Comparison of ENCODE assay signal across 20 cellular contexts in genomic region chr17:39534768-39535405, GRCh38.
A peak's percentile ranks its signal among the peaks of the same experiment; 100 is the strongest.
DNase-seq lines count a peak whose midpoint lies in the region; ATAC-seq, FAIRE-seq and TF ChIP-seq lines count a peak whose summit lies in the region.
"Had no signal": no experiment of that assay in that cellular context is flagged by ENCODE, and none has a peak within 500 bp of the region (broad histone marks: within the 10 kb centered on the region; RNA-seq: fewer than 3 reads in every experiment).

No MANE protein-coding gene starts in this region.

- no peak overlapping the region for H3K9ac ChIP-seq in PC-3 (ENCODE audit: low read length)

- no peaks in the 10 kb centered on the region for H3K9me2 ChIP-seq in PC-3 (replicated peaks; ENCODE audit: low read length)

- peaks cover 15% of the 10 kb centered on the region for H3K36me3 Mint-ChIP-seq in chondrocyte (ENCODE audit: low read depth)

- no TSS peak for BruUV-seq in PC-3 (replicated peaks; lab: Mats Ljungman, UMichigan)

- H3K4me1 ChIP-seq in A549 = no peaks in the 10 kb centered on the region
- peaks cover 21% of the 10 kb centered on the region for H3K4me1 ChIP-seq in PC-3 (ENCODE audit: insufficient read depth, low read length)
- H3K4me1 ChIP-seq in upper lobe of left lung = peaks cover 40 to 71% (median 55%) of the 10 kb centered on the region in 4 donors
- H3K4me1 ChIP-seq: BE2C had no signal

- H3K4me3 ChIP-seq in A549 = no peak overlapping the region
- H3K4me3 ChIP-seq in PC-3 (ENCODE audit: low read length) = no peak overlapping the region
- no peak overlapping the region for H3K4me3 ChIP-seq in upper lobe of left lung
- H3K4me3 ChIP-seq: GM23338 had no signal

- no peaks in the 10 kb centered on the region for H3F3A ChIP-seq in PC-3 (ENCODE audit: low read length, unreplicated experiment)

- H3K27ac ChIP-seq in A549 (no peak overlapping the region), PC-3 (ENCODE audit: low read length) (no peak overlapping the region), upper lobe of left lung (peak overlapping the region in 3 of 4 donors; percentile 27 to 56 (median 38))

- peak overlapping the region; percentile 13 for H3K27ac Mint-ChIP-seq in chondrocyte (ENCODE audit: unreplicated experiment)
- H3K27ac Mint-ChIP-seq: CD4-positive, CD25-positive, alpha-beta regulatory T cell; GM23338 had no signal

- H4K20me1 ChIP-seq in PC-3 (ENCODE audit: low read length) = no peaks in the 10 kb centered on the region

- no peak overlapping the region for H2AFZ ChIP-seq in PC-3 (ENCODE audit: low read length)
- H2AFZ ChIP-seq: GM23338 had no signal

- H3K4me3 Mint-ChIP-seq in chondrocyte (ENCODE audit: unreplicated experiment) = no peak overlapping the region
- H3K4me3 Mint-ChIP-seq: CD4-positive, CD25-positive, alpha-beta regulatory T cell; CD8-positive, alpha-beta memory T cell; GM23338 had no signal

- no peaks in the 10 kb centered on the region for H3K9me3 Mint-ChIP-seq in chondrocyte (ENCODE audit: low read depth)
- H3K9me3 Mint-ChIP-seq: CD8-positive, alpha-beta memory T cell; GM23338 had no signal

- WGBS in A549 (ENCODE audit: missing lambda C conversion rate) = 92% methylated on average over 3 of the region's 3 CpGs
- WGBS in upper lobe of left lung, 2 donors = 87 to 88% methylated on average over 3 of the region's 3 CpGs

- no peak for TF ChIP-seq CTCF in A549 (IDR thresholded peaks at IDR 0.05)
- TF ChIP-seq CTCF in PC-3 (conservative IDR thresholded peaks at IDR 0.05; ENCODE audit: low read depth, low read length) = no peak
- TF ChIP-seq CTCF in chondrocyte (IDR thresholded peaks at IDR 0.05) = no peak
- TF ChIP-seq CTCF in upper lobe of left lung (IDR thresholded peaks at IDR 0.05) = no peak

- H3K36me3 ChIP-seq in PC-3 (ENCODE audit: low read depth, low read length) (peaks cover 2% of the 10 kb centered on the region; the same call in 1 of the 2 replicates), upper lobe of left lung (peaks cover 0 to 19% (median 8%) of the 10 kb centered on the region in 4 donors)

- TF ChIP-seq EP300 in A549 (IDR thresholded peaks at IDR 0.05) (no peak), upper lobe of left lung (IDR thresholded peaks at IDR 0.05) (no peak)

- no peak overlapping the region for H3K4me2 ChIP-seq in A549
- 0 out of 2 replicates have a peak overlapping the region, but pooled peaks have one; percentile 14 for H3K4me2 ChIP-seq in PC-3 (ENCODE audit: low read length)
- H3K4me2 ChIP-seq: GM23338 had no signal

- POLR2A ChIA-PET in A549 (lab: Yijun Ruan, JAX) (no interaction called here), PC-3 (lab: Charles Lee; ENCODE audit: unreplicated experiment) (no interaction called here)

- TF ChIP-seq POLR2A in A549 (IDR thresholded peaks at IDR 0.05; ENCODE audit: low read length) (no peak), upper lobe of left lung (IDR thresholded peaks at IDR 0.05) (no peak)

- H3K79me2 ChIP-seq in PC-3 (ENCODE audit: low read length) = no peaks in the 10 kb centered on the region

- DNase-seq in A549 (ENCODE audit: low read depth in 1 of 2, low spot score in 1 of 2) (no peak), PC-3 (no peak), chondrocyte (ENCODE audit: low spot score) (no peak), upper lobe of left lung (no peak), midbrain (lab: John Stamatoyannopoulos, UW) (no peak)
- DNase-seq in stimulated activated CD8-positive, alpha-beta memory T cell treated with anti-CD3 and anti-CD28 coated beads, Interleukin-4, amount 100 ng/mL, for 48 hours = no peak
- DNase-seq: ACHN; BE2C; C1 segment of cervical spinal cord; CD4-positive, CD25-positive, alpha-beta regulatory T cell; CD8-positive, alpha-beta memory T cell; COR-L47; DMS153; DMS79; GDM1; HCEC 1CT had no signal

- intact Hi-C loops in PC-3 (cut with micrococcal nuclease) = no loop called here

- H3K4me1 Mint-ChIP-seq in chondrocyte (ENCODE audit: low read depth) = no peaks in the 10 kb centered on the region
- H3K4me1 Mint-ChIP-seq: GM23338 had no signal

- no peaks in the 10 kb centered on the region for H3K27me3 Mint-ChIP-seq in chondrocyte (ENCODE audit: low read depth)
- H3K27me3 Mint-ChIP-seq: CD4-positive, CD25-positive, alpha-beta regulatory T cell; CD8-positive, alpha-beta memory T cell had no signal

- ATAC-seq in A549 (no peak), PC-3 (no peak), upper lobe of left lung (ENCODE audit: low FRiP score in 2 of 2) (no peak)
- ATAC-seq: GM23338 had no signal

- CTCF ChIA-PET in A549 (lab: Yijun Ruan, JAX) = interaction anchor here (2.6 to 8.7 kb wide), 3 partner anchors 9 to 88 kb away, joined by 10 to 99 read pairs (median 27); no protein-coding TSS in a partner anchor
- CTCF ChIA-PET in PC-3 (lab: Charles Lee) = no interaction called here

- no peak for TF ChIP-seq RAD21 in A549 (conservative IDR thresholded peaks at IDR 0.05 in 1 of 2, IDR thresholded peaks at IDR 0.05 in 1 of 2)

- peak; percentile 7 for FAIRE-seq in A549 (lab: Jason Lieb, UNC)
- FAIRE-seq: D721Med, GM12892, H54 had no signal

- H3K27me3 ChIP-seq in PC-3 (ENCODE audit: low read length) (no peaks in the 10 kb centered on the region), upper lobe of left lung (no peaks in the 10 kb centered on the region)
- H3K27me3 ChIP-seq: BE2C had no signal

- H3K9me3 ChIP-seq in A549 (no peaks in the 10 kb centered on the region), PC-3 (ENCODE audit: low read length) (no peaks in the 10 kb centered on the region), upper lobe of left lung (no peaks in the 10 kb centered on the region)
- H3K9me3 ChIP-seq: BE2C had no signal

TF ChIP-seq in A549, 52 proteins besides CTCF, POLR2A, EP300 and RAD21:
- TF ChIP-seq TFCP2L1 (CRISPR knock-in tag; IDR thresholded peaks at IDR 0.05) = no peak
- TF ChIP-seq FOSB (CRISPR knock-in tag; IDR thresholded peaks at IDR 0.05) = no peak
- TF ChIP-seq POLR2AphosphoS2 (conservative IDR thresholded peaks at IDR 0.05; ENCODE audit: low read length) = 0 out of 2 replicates have a peak, but pooled peaks have one; percentile 51

Comparison
In these comparisons a context has a peak if more than half of its experiments do, and no peak if none do; other contexts are left out.
1. H3K27ac ChIP-seq: peak in upper lobe of left lung (3 of 4); none in A549 (0 of 2) and PC-3 (single experiment).